In genomic region chr12:98424726-98425401, GRCh38 we compare ENCODE assay signal across 8 cellular contexts.
DNase-seq lines count a peak whose midpoint lies in the region; ATAC-seq and TF ChIP-seq lines count a peak whose summit lies in the region.

No MANE protein-coding gene starts in this region.

- H3K4me3 ChIP-seq in DND-41 (ENCODE audit: low read depth in 1 of 2, low read length in 2 of 2): no peak overlapping the region
- H3K4me3 ChIP-seq in foreskin fibroblast (ENCODE audit: low read depth in 1 of 2, low read length in 2 of 2): no peak overlapping the region
- no peak overlapping the region for H3K4me3 ChIP-seq in osteoblast (ENCODE audit: insufficient read depth, low read length)
- no peak overlapping the region for H3K4me3 ChIP-seq in vagina

- 0 out of 2 replicates have a peak overlapping the region, but pooled peaks have one; percentile 41 for H2AFZ ChIP-seq in DND-41 (ENCODE audit: low read depth, low read length)
- no peak overlapping the region for H2AFZ ChIP-seq in osteoblast (ENCODE audit: low read length)

- no peaks in the 10 kb centered on the region for H3K27me3 Mint-ChIP-seq in activated T-helper 17 cell treated with anti-CD3 and anti-CD28 coated beads, Interleukin-2, amount 50 U/mL, for 72 hours

- H3K79me2 ChIP-seq in DND-41 (ENCODE audit: insufficient read depth, low read length) (no peaks in the 10 kb centered on the region), osteoblast (ENCODE audit: insufficient read depth, low read length) (no peaks in the 10 kb centered on the region)

- no peak overlapping the region for H3K27ac Mint-ChIP-seq in activated T-helper 17 cell treated with anti-CD3 and anti-CD28 coated beads, Interleukin-2, amount 50 U/mL, for 72 hours

- intact Hi-C loops in vagina (cut with DNase I): loop anchor here (10.0 kb wide), 1 partner anchor 90 kb away; the partner anchor contains the start of gene TMPO

- H3K36me3 ChIP-seq in DND-41 (ENCODE audit: insufficient read depth, low read length) (no peaks in the 10 kb centered on the region), osteoblast (ENCODE audit: insufficient read depth, low read length) (no peaks in the 10 kb centered on the region), vagina (no peaks in the 10 kb centered on the region)

- H3K27ac ChIP-seq in DND-41 (ENCODE audit: low read length): no peak overlapping the region
- H3K27ac ChIP-seq in osteoblast (ENCODE audit: low read depth, low read length): no peak overlapping the region
- no peak overlapping the region for H3K27ac ChIP-seq in vagina

- ATAC-seq in DND-41 (ENCODE audit: insufficient read depth, low read depth): peak; percentile 98
- ATAC-seq in GM21576 (IDR thresholded peaks at IDR 0.05; ENCODE audit: unreplicated experiment): peak; percentile 78
- ATAC-seq in activated T-helper 17 cell treated with anti-CD3 and anti-CD28 coated beads, Interleukin-2, amount 50 U/mL, for 72 hours (replicated peaks): peak; percentile 78

- TF ChIP-seq RAD21 in Ishikawa (IDR thresholded peaks at IDR 0.05; ENCODE audit: low read depth): peak; percentile 70

- DNase-seq in DND-41 (peak; percentile 67), OCI-M2 (lab: John Stamatoyannopoulos, UW; ENCODE audit: unreplicated experiment) (peak; percentile 14), foreskin fibroblast (peak; percentile 48 to 76), osteoblast (ENCODE audit: insufficient read length, low spot score, missing footprints) (peak; percentile 69), vagina (ENCODE audit: extremely low spot score in 2 of 2) (no peak)

- H3K4me2 ChIP-seq in DND-41 (ENCODE audit: insufficient read depth, low read length) (peak overlapping the region; percentile 34; the same call in 1 of the 2 replicates), osteoblast (ENCODE audit: insufficient read depth, low read length) (peak overlapping the region; percentile 15)

- no peaks in the 10 kb centered on the region for H3K9me3 Mint-ChIP-seq in activated T-helper 17 cell treated with anti-CD3 and anti-CD28 coated beads, Interleukin-2, amount 50 U/mL, for 72 hours

- TF ChIP-seq CTCF in DND-41 (IDR thresholded peaks at IDR 0.05; ENCODE audit: borderline replicate concordance, extremely low read depth, low read length, poor library complexity, severe bottlenecking) (peak; percentile 79), foreskin fibroblast (IDR thresholded peaks at IDR 0.05; ENCODE audit: low read depth, low read length) (peak; percentile 60), osteoblast (IDR thresholded peaks at IDR 0.05; ENCODE audit: extremely low read depth, low read depth, low read length) (peak; percentile 83), vagina (IDR thresholded peaks at IDR 0.05) (peak; percentile 33 to 61 (median 52))

- H3K9me3 ChIP-seq in DND-41 (ENCODE audit: insufficient read depth, low read length, severe bottlenecking) (no peaks in the 10 kb centered on the region), osteoblast (ENCODE audit: low read depth, low read length) (no peaks in the 10 kb centered on the region), vagina (no peaks in the 10 kb centered on the region)

- H3K4me1 Mint-ChIP-seq in activated T-helper 17 cell treated with anti-CD3 and anti-CD28 coated beads, Interleukin-2, amount 50 U/mL, for 72 hours: no peaks in the 10 kb centered on the region

- H4K20me1 ChIP-seq in DND-41 (ENCODE audit: insufficient read depth, low read length) (no peaks in the 10 kb centered on the region), osteoblast (ENCODE audit: insufficient read depth, low read length) (no peaks in the 10 kb centered on the region)

- no peaks in the 10 kb centered on the region for H3K36me3 Mint-ChIP-seq in activated T-helper 17 cell treated with anti-CD3 and anti-CD28 coated beads, Interleukin-2, amount 50 U/mL, for 72 hours (ENCODE audit: low read depth)

- H3K9ac ChIP-seq in DND-41 (ENCODE audit: low read depth, low read length): no peak overlapping the region

- TF ChIP-seq POLR2A in vagina (IDR thresholded peaks at IDR 0.05): no peak

- TF ChIP-seq EP300 in Ishikawa (IDR thresholded peaks at IDR 0.05; ENCODE audit: borderline replicate concordance): peak; percentile 97

- no peak overlapping the region for H3K4me3 Mint-ChIP-seq in activated T-helper 17 cell treated with anti-CD3 and anti-CD28 coated beads, Interleukin-2, amount 50 U/mL, for 72 hours

- no peaks in the 10 kb centered on the region for H3K27me3 ChIP-seq in DND-41 (ENCODE audit: insufficient read depth, low read length, poor library complexity)
- H3K27me3 ChIP-seq in osteoblast (ENCODE audit: insufficient read depth, low read length): no peaks in the 10 kb centered on the region
- no peaks in the 10 kb centered on the region for H3K27me3 ChIP-seq in vagina

- no peaks in the 10 kb centered on the region for H3K4me1 ChIP-seq in DND-41 (ENCODE audit: insufficient read depth, low read length)
- peaks cover 4% of the 10 kb centered on the region for H3K4me1 ChIP-seq in osteoblast (ENCODE audit: insufficient read depth, low read length)
- peaks cover 5% of the 10 kb centered on the region for H3K4me1 ChIP-seq in vagina

TF ChIP-seq in Ishikawa, 13 proteins besides CTCF, POLR2A, EP300 and RAD21:
- peak; percentile 91 for TF ChIP-seq FOXM1 (IDR thresholded peaks at IDR 0.05; ENCODE audit: borderline replicate concordance, low read depth)
- peak; percentile 38; the same call in 1 of the 2 replicates for TF ChIP-seq TAF1 (IDR thresholded peaks at IDR 0.05; ENCODE audit: low read depth)
- TF ChIP-seq TEAD4 (IDR thresholded peaks at IDR 0.05): peak; percentile 97
- TF ChIP-seq MAX (IDR thresholded peaks at IDR 0.05): peak; percentile 75; the same call in 1 of the 2 replicates
- TF ChIP-seq CREB1 (IDR thresholded peaks at IDR 0.05; ENCODE audit: low read depth): no peak
- TF ChIP-seq ZBTB7A (IDR thresholded peaks at IDR 0.05; ENCODE audit: low read depth): no peak
- TF ChIP-seq USF1 (IDR thresholded peaks at IDR 0.05): peak; percentile 39; the same call in 1 of the 2 replicates
- TF ChIP-seq NFIC (IDR thresholded peaks at IDR 0.05): peak; percentile 98
- peak; percentile 70 for TF ChIP-seq CEBPB (IDR thresholded peaks at IDR 0.05)
- 0 out of 2 replicates have a peak, but pooled peaks have one; percentile 7 for TF ChIP-seq YY1 (IDR thresholded peaks at IDR 0.05; ENCODE audit: low read depth)
- no peak for TF ChIP-seq REST (IDR thresholded peaks at IDR 0.05; ENCODE audit: low read depth)
- peak; percentile 97 for TF ChIP-seq TCF12 (IDR thresholded peaks at IDR 0.05; ENCODE audit: low read depth)

Comparison
In these comparisons a context has a peak if more than half of its experiments do, and no peak if none do; other contexts are left out.
1. DNase-seq: peak in DND-41 (single experiment), OCI-M2 (single experiment), foreskin fibroblast (2 of 2) and osteoblast (single experiment); none in vagina (0 of 2).
2. Peak in every context shown above with its lines, with median percentiles within 50 percentile points of each other: ATAC-seq and CTCF ChIP-seq.